In the genomic region with DNA sequence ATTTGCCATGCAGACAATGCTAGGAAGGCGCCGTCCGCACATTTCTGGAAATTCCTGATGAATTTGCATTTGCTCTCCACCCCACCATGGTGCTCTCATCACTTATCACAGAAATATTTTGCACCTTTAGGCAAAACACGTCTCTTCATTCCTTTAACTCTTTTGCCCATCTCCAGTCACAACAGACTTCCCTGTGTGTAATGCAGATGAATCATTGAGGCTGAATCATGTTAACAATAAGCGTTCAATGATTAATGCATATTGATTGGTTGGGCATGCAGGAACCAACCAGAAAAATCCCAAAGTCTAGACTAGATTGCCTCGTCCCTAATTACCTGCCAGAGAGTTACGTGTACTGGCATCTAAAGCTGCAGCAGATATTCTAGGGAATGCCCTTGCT, we compare ENCODE assay signal across 18 cellular contexts.
"Had no signal": no experiment of that assay in that cellular context is flagged by ENCODE, and none has a peak within 500 bp of the region (broad histone marks: within the 10 kb centered on the region; RNA-seq: fewer than 3 reads in every experiment).

No MANE protein-coding gene starts in this region.

- ATAC-seq: activated T-cell treated with anti-CD3 and anti-CD28 coated beads, Interleukin-2, amount 50 U/mL, for 72 hours; gastroesophageal sphincter; heart right ventricle; natural killer cell treated with Interleukin-12 subunit alpha and Interleukin-12 subunit beta and Interleukin-15 and Interleukin-18, amount 100 ng/mL, for 72 hours; stimulated activated effector memory CD8-positive, alpha-beta T cell treated with anti-CD3 and anti-CD28 coated beads, Interleukin-12 subunit alpha, Interleukin-12 subunit beta, amount 100 ng/mL, for 72 hours had no signal

- H3K4me1 ChIP-seq: adrenal gland, parathyroid adenoma, right lobe of liver, testis had no signal

- H3K4me3 ChIP-seq: adrenal gland, gastroesophageal sphincter, heart right ventricle, right lobe of liver, testis, upper lobe of left lung had no signal

- H3K27ac ChIP-seq: adrenal gland, gastroesophageal sphincter, heart right ventricle, neutrophil, parathyroid adenoma, right lobe of liver, testis, upper lobe of left lung had no signal

- H3K27me3 ChIP-seq: adrenal gland, gastroesophageal sphincter, heart right ventricle, right lobe of liver, testis, upper lobe of left lung had no signal

- H3K9me3 ChIP-seq: adrenal gland, gastroesophageal sphincter, heart right ventricle, neutrophil, right lobe of liver, testis, upper lobe of left lung had no signal

- H3K36me3 ChIP-seq: adrenal gland, gastroesophageal sphincter, heart right ventricle, neutrophil, right lobe of liver, upper lobe of left lung had no signal

- FAIRE-seq: TTC549 had no signal

- DNase-seq: activated CD4-positive, alpha-beta T cell treated with anti-CD3 and anti-CD28 coated beads, Interleukin-2, amount 50 U/mL, for 4 hours; activated effector memory CD4-positive, alpha-beta T cell treated with anti-CD3 and anti-CD28 coated beads, Interleukin-2, amount 50 U/mL, for 16 hours; activated T-cell treated with anti-CD3 and anti-CD28 coated beads, Interleukin-2, amount 50 U/mL, for 72 hours; adrenal gland; endodermal cell; erythroblast; heart right ventricle; immature natural killer cell; right lobe of liver; stimulated activated CD4-positive, alpha-beta T cell treated with anti-CD3 and anti-CD28 coated beads, Interleukin-4, amount 100 ng/mL, for 24 hours; testis; upper lobe of left lung had no signal
